ENCODE assay signal across 8 cellular contexts in the genomic region with DNA sequence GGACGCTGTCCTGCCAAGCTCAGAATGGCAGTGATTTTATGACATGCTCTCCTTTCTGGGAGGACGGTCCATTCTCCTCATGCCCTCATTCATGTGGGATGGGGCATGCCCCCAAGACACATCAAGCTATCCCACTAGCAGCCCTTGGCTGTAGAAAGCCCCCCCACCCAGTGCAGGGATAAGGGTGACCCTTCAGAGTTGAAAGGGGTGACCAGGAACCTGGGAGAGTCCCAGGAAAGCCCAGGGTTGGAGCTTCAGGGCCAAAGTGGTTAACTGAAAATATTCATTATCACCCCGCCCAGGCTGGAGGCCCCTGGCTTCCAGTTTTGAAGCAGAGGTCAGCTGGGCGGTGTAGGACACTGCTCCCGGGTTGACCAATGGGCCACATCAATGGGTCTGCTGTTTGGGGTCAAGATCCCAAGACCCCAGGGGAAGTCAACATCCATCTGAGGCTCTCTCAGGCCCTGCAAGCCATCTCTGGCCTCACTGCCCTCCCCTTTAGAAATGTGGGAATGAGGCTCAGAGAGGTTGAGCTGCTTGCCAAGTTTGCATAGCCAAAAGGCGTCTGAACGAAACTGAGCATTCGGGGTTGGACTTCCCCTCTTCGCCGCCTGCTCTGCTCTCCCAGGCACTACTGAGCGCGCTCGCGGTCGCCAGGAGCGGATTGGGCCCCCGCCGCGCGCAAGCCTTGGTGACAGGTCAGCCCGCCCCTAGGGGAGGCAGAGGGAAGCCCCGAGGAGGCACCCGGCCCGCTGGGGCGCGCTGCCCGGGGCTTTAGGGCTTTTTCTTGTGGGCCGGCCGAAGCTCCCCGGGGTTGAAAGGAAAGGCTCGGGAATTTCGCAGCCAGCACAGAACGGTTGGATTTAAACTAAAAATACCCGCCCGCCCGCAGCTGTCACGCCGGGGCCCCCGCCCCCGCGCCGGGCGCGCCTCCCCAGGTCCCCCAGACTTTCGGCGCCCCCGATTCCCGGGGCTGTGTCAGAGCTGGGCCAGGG. TPM values are rescaled to one million over a fixed set of nuclear protein-coding genes. Genes with fewer than 3 reads are reported as not detected.
DNase-seq lines count a peak whose midpoint lies in the region; ATAC-seq and FAIRE-seq lines count a peak whose summit lies in the region.

No MANE protein-coding gene starts in this region.

- H3K27ac ChIP-seq in angular gyrus (ENCODE audit: low read depth, low read length): peak overlapping the region; percentile 50
- no peak overlapping the region for H3K27ac ChIP-seq in iPS DF 6.9 (ENCODE audit: low read length)
- peak overlapping the region; percentile 34 to 66 for H3K27ac ChIP-seq in small intestine (ENCODE audit: low read depth in 1 of 2, low read length in 1 of 2)

- H3K27me3 ChIP-seq in iPS DF 6.9 (ENCODE audit: control insufficient read depth, insufficient read depth, low read length) (peaks cover 14% of the 10 kb centered on the region), small intestine (ENCODE audit: control insufficient read depth in 2 of 2, insufficient read depth in 2 of 2, low read length in 2 of 2) (no peaks in the 10 kb centered on the region)

- FAIRE-seq in small intestine (lab: Jason Lieb, UNC): no peak

- H3K36me3 ChIP-seq in ES-I3 (ENCODE audit: insufficient read depth, low read length) (no peaks in the 10 kb centered on the region), iPS DF 6.9 (ENCODE audit: control insufficient read depth, insufficient read depth, low read length) (no peaks in the 10 kb centered on the region), small intestine (ENCODE audit: control insufficient read depth in 2 of 2, insufficient read depth in 2 of 2, low read length in 2 of 2) (no peaks in the 10 kb centered on the region)

- WGBS in iPS DF 6.9 (ENCODE audit: insufficient coverage, insufficient read length): no CpG with 5 or more reads among the region's 48 CpGs
- WGBS in small intestine, 3 donors: 4 to 7% (median 6%) methylated on average over 30 to 48 of the region's 48 CpGs

- peak overlapping the region; percentile 45 for H3K4me3 ChIP-seq in Jurkat, Clone E6-1 (ENCODE audit: low read length)
- peak overlapping the region; percentile 51; the same call in 1 of the 2 replicates for H3K4me3 ChIP-seq in iPS DF 6.9 (ENCODE audit: low read length)
- peak overlapping the region; percentile 66 to 68 for H3K4me3 ChIP-seq in small intestine (ENCODE audit: low read depth in 1 of 2, low read length in 2 of 2)

- peak; percentile 70 for ATAC-seq in GM21529 (IDR thresholded peaks at IDR 0.05; ENCODE audit: unreplicated experiment)

- peaks cover 15% of the 10 kb centered on the region; the same call in 1 of the 2 replicates for H3K4me1 ChIP-seq in ES-I3 (ENCODE audit: insufficient read depth, low read length)
- peaks cover 7% of the 10 kb centered on the region for H3K4me1 ChIP-seq in iPS DF 6.9 (ENCODE audit: control insufficient read depth, insufficient read depth, low read length)
- H3K4me1 ChIP-seq in small intestine (ENCODE audit: control insufficient read depth in 2 of 2, insufficient read depth in 1 of 2, low read depth in 1 of 2, low read length in 1 of 2): peaks cover 7 to 30% of the 10 kb centered on the region in 2 donors

- H3K9ac ChIP-seq in ES-I3 (ENCODE audit: low read depth, low read length): peak overlapping the region; percentile 43; the same call in 1 of the 2 replicates

- H3K9me3 ChIP-seq in ES-I3 (ENCODE audit: control insufficient read depth, insufficient read depth, low read length) (no peaks in the 10 kb centered on the region), iPS DF 6.9 (ENCODE audit: control insufficient read depth, insufficient read depth, low read length) (no peaks in the 10 kb centered on the region), small intestine (ENCODE audit: control insufficient read depth, low read depth) (no peaks in the 10 kb centered on the region)

- DNase-seq in Jurkat, Clone E6-1 (ENCODE audit: low read depth, low spot score): no peak
- DNase-seq in T follicular helper cell (ENCODE audit: low read depth) (peak; percentile 73), iPS DF 6.9 (ENCODE audit: low read depth, low spot score) (no peak), small intestine (peak; percentile 48), T1000 (lab: John Stamatoyannopoulos, UW) (no peak)

RNA-seq across cellular contexts. Expression of gene SYNE3, which starts 0.6 kb away (rescaled TPM):
- polyA plus RNA-seq in Jurkat, Clone E6-1 (2012; ENCODE audit: insufficient read depth, insufficient read length): 1.4 TPM
- polyA plus RNA-seq in small intestine: 1 to 10 TPM in 2 of 3 donors, under 1 TPM in 1; 0.81 to 5.0 (median 1.8) TPM

RNA-seq across cellular contexts. Expression of gene GLRX5, which starts 19.0 kb away (rescaled TPM):
- 104 TPM for polyA plus RNA-seq in Jurkat, Clone E6-1 (2012; ENCODE audit: insufficient read depth, insufficient read length)
- 10 to 100 TPM; 53.5 to 80.5 (median 54.0) TPM for polyA plus RNA-seq in small intestine

Comparison
In these comparisons a context has a peak if more than half of its experiments do, and no peak if none do; other contexts are left out.
1. DNase-seq: peak in T follicular helper cell (single experiment) and small intestine (single experiment); none in Jurkat, Clone E6-1 (single experiment), iPS DF 6.9 (single experiment) and T1000 (single experiment).
2. Peak in every context shown above with its lines, with median percentiles within 50 percentile points of each other: H3K4me3 ChIP-seq.